In genomic region chrX:35339796-35340195, GRCh38 we compare ENCODE assay signal across 25 cellular contexts.
A peak's percentile ranks its signal among the peaks of the same experiment; 100 is the strongest.
DNase-seq lines count a peak whose midpoint lies in the region; ATAC-seq, FAIRE-seq and TF ChIP-seq lines count a peak whose summit lies in the region.
"Had no signal": no experiment of that assay in that cellular context is flagged by ENCODE, and none has a peak within 500 bp of the region (broad histone marks: within the 10 kb centered on the region; RNA-seq: fewer than 3 reads in every experiment).

No MANE protein-coding gene starts in this region.

- WGBS in H9 (ENCODE audit: extremely low coverage, insufficient read length, low lambda C conversion rate), result no CpG with 5 or more reads among the region's 3 CpGs

- H3K56ac ChIP-seq in H9 (ENCODE audit: insufficient read length, low read depth, low read length), result no peak overlapping the region

- intact Hi-C loops in Calu3 (cut with micrococcal nuclease; ENCODE audit: unreplicated experiment) (no loop called here), PC-3 (cut with micrococcal nuclease) (no loop called here)

- H2AFZ ChIP-seq in PC-3 (ENCODE audit: low read length) (no peak overlapping the region), H9 (ENCODE audit: low read length) (no peak overlapping the region)

- no peak overlapping the region for H3K4me3 Mint-ChIP-seq in Calu3 (ENCODE audit: low read depth, unreplicated experiment)
- no peak overlapping the region for H3K4me3 Mint-ChIP-seq in H9
- H3K4me3 Mint-ChIP-seq: CD4-positive, alpha-beta memory T cell had no signal

- H3K27ac Mint-ChIP-seq in Calu3 (ENCODE audit: unreplicated experiment) (peak overlapping the region; percentile 66), H9 (no peak overlapping the region)
- H3K27ac Mint-ChIP-seq: CD4-positive, alpha-beta memory T cell had no signal

- no peak overlapping the region for H3K4ac ChIP-seq in H9 (ENCODE audit: low read depth, low read length)

- no peaks in the 10 kb centered on the region for H3K79me1 ChIP-seq in H9 (ENCODE audit: insufficient read depth, low read depth, low read length, poor library complexity, severe bottlenecking)

- H3K27me3 ChIP-seq in PC-3 (ENCODE audit: low read length), result no peaks in the 10 kb centered on the region
- no peaks in the 10 kb centered on the region for H3K27me3 ChIP-seq in bronchial epithelial cell (ENCODE audit: control insufficient read depth, insufficient read depth, low read length)
- no peaks in the 10 kb centered on the region for H3K27me3 ChIP-seq in H9 (ENCODE audit: insufficient read depth, low read length)

- no peak overlapping the region for H3K14ac ChIP-seq in H9 (ENCODE audit: insufficient read depth, low read length)

- H3K4me2 ChIP-seq in PC-3 (ENCODE audit: low read length) (peak overlapping the region; percentile 61; the same call in 1 of the 2 replicates), H9 (ENCODE audit: insufficient read depth, insufficient read length, low read length) (no peak overlapping the region)

- no peak overlapping the region for H3K23ac ChIP-seq in H9 (ENCODE audit: insufficient read length, low read depth, low read length)

- BruUV-seq in Calu3 (replicated peaks; lab: Mats Ljungman, UMichigan), result no TSS peak
- no TSS peak for BruUV-seq in PC-3 (replicated peaks; lab: Mats Ljungman, UMichigan)

- no peaks in the 10 kb centered on the region for H3K9me3 ChIP-seq in PC-3 (ENCODE audit: low read length)
- no peaks in the 10 kb centered on the region for H3K9me3 ChIP-seq in H9 (ENCODE audit: control insufficient read depth, low read depth, low read length)

- H3K9ac ChIP-seq in PC-3 (ENCODE audit: low read length) (no peak overlapping the region), H9 (ENCODE audit: extremely low read depth, insufficient read length, low read length) (no peak overlapping the region)

- H2BK12ac ChIP-seq in H9 (ENCODE audit: insufficient read length, low read depth, low read length), result no peak overlapping the region

- H2BK20ac ChIP-seq in H9 (ENCODE audit: low read depth, low read length, poor library complexity, severe bottlenecking), result no peak overlapping the region

- no peak overlapping the region for H2BK5ac ChIP-seq in H9 (ENCODE audit: insufficient read length, low read length)

- H3K4me1 ChIP-seq in PC-3 (ENCODE audit: insufficient read depth, low read length) (no peaks in the 10 kb centered on the region; the same call in 1 of the 2 replicates), H9 (ENCODE audit: insufficient read depth, low read length) (no peaks in the 10 kb centered on the region)

- CTCF ChIA-PET in Calu3 (lab: Charles Lee), result no interaction called here
- CTCF ChIA-PET in PC-3 (lab: Charles Lee), result no interaction called here

- POLR2A ChIA-PET in PC-3 (lab: Charles Lee; ENCODE audit: unreplicated experiment), result interaction anchor here (0.6 kb wide), 1 partner anchor 63 kb away, joined by 3 read pairs; no protein-coding TSS in a partner anchor

- H2AK5ac ChIP-seq in H9 (ENCODE audit: insufficient read length, low read length), result no peak overlapping the region

- no peaks in the 10 kb centered on the region for H4K20me1 ChIP-seq in PC-3 (ENCODE audit: low read length)
- no peaks in the 10 kb centered on the region for H4K20me1 ChIP-seq in H9 (ENCODE audit: control insufficient read depth, insufficient read depth, insufficient read length)

- H3K27ac ChIP-seq in PC-3 (ENCODE audit: low read length), result peak overlapping the region; percentile 69
- H3K27ac ChIP-seq in H9 (ENCODE audit: insufficient read length, low read depth, low read length), result no peak overlapping the region

- H3K36me3 ChIP-seq in PC-3 (ENCODE audit: low read depth, low read length) (no peaks in the 10 kb centered on the region), bronchial epithelial cell (ENCODE audit: control insufficient read depth, insufficient read depth, low read length) (no peaks in the 10 kb centered on the region)

- peaks cover 3% of the 10 kb centered on the region for H3K9me3 Mint-ChIP-seq in Calu3 (ENCODE audit: low read depth, unreplicated experiment)
- peaks cover 30 to 57% of the 10 kb centered on the region in 2 experiments for H3K9me3 Mint-ChIP-seq in H9

- TF ChIP-seq CTCF in Calu3 (IDR thresholded peaks at IDR 0.05; ENCODE audit: unreplicated experiment), result no peak
- no peak for TF ChIP-seq CTCF in PC-3 (conservative IDR thresholded peaks at IDR 0.05; ENCODE audit: low read depth, low read length)
- TF ChIP-seq CTCF in bronchial epithelial cell (IDR thresholded peaks at IDR 0.05; ENCODE audit: insufficient read depth, low read length, severe bottlenecking), result no peak
- no peak for TF ChIP-seq CTCF in H9 (conservative IDR thresholded peaks at IDR 0.05)

- H3K4me1 Mint-ChIP-seq in Calu3 (ENCODE audit: low read depth, unreplicated experiment) (peaks cover 19% of the 10 kb centered on the region), H9 (no peaks in the 10 kb centered on the region)
- H3K4me1 Mint-ChIP-seq: CD4-positive, alpha-beta memory T cell had no signal

- H4K8ac ChIP-seq in H9 (replicated peaks; ENCODE audit: insufficient read length, low read depth, low read length), result no peak overlapping the region

- no peak overlapping the region for H4K91ac ChIP-seq in H9 (ENCODE audit: insufficient read length, low read depth, low read length)

- DNase-seq in Calu3 (no peak), PC-3 (peak; percentile 40), bronchial epithelial cell (ENCODE audit: low read depth) (peak; percentile 67), renal cortical epithelial cell (ENCODE audit: low read depth) (peak; percentile 52), GM03348 (ENCODE audit: low spot score) (no peak), SW 1271 (lab: John Stamatoyannopoulos, UW) (no peak), retina (no peak), H9 (no peak)
- DNase-seq: C1 segment of cervical spinal cord; CD4-positive, alpha-beta memory T cell; COR-L47; Kasumi-1; NCI-H1092; NCI-H1436 treated with DMSO at 0.1 percent for 48 hours; NCI-H1930; NCI-H446; NCI-H524 treated with DMSO at 0.1 percent for 48 hours; NCI-H774; Right ventricle myocardium superior; T-helper 1 cell had no signal

- H4K5ac ChIP-seq in H9 (ENCODE audit: insufficient read length, low read depth, low read length), result no peak overlapping the region

- H3T11ph ChIP-seq in H9 (ENCODE audit: low read length), result no peak overlapping the region

- FAIRE-seq in bronchial epithelial cell (lab: Jason Lieb, UNC), result no peak
- FAIRE-seq: G401.6, GM12878, H1, HTR-8/SVneo, K562 had no signal

- ATAC-seq in PC-3, result no peak
- ATAC-seq: GM12878, K562 had no signal

- H3K36me3 Mint-ChIP-seq in Calu3 (ENCODE audit: insufficient read depth, unreplicated experiment), result no peaks in the 10 kb centered on the region
- H3K36me3 Mint-ChIP-seq in H9 (ENCODE audit: insufficient read depth in 1 of 3, low read depth in 3 of 3), result no peaks in the 10 kb centered on the region; a peak in 1 of 7 replicates
- H3K36me3 Mint-ChIP-seq: CD4-positive, alpha-beta memory T cell had no signal

- H2BK120ac ChIP-seq in H9 (ENCODE audit: low read depth, low read length, poor library complexity, severe bottlenecking), result no peak overlapping the region

- H3K4me3 ChIP-seq in PC-3 (ENCODE audit: low read length), result no peak overlapping the region; the same call in 1 of the 2 replicates
- no peak overlapping the region for H3K4me3 ChIP-seq in bronchial epithelial cell (ENCODE audit: low read depth, low read length)
- H3K4me3 ChIP-seq: GM12878, K562 had no signal

- H3K9me2 ChIP-seq in PC-3 (replicated peaks; ENCODE audit: low read length), result no peaks in the 10 kb centered on the region

- H3K23me2 ChIP-seq in H9 (ENCODE audit: insufficient read length, low read depth, low read length, poor library complexity, severe bottlenecking), result no peaks in the 10 kb centered on the region

- H3K79me2 ChIP-seq in PC-3 (ENCODE audit: low read length) (no peaks in the 10 kb centered on the region), H9 (ENCODE audit: insufficient read depth, low read length) (no peaks in the 10 kb centered on the region)

- no peak overlapping the region for H2BK15ac ChIP-seq in H9 (ENCODE audit: low read depth, low read length)

- H3K27me3 Mint-ChIP-seq in Calu3 (ENCODE audit: unreplicated experiment) (no peaks in the 10 kb centered on the region), H9 (ENCODE audit: low read depth) (no peaks in the 10 kb centered on the region)
- H3K27me3 Mint-ChIP-seq: CD4-positive, alpha-beta memory T cell had no signal

- H3K18ac ChIP-seq in H9 (ENCODE audit: insufficient read length, low read depth, low read length), result no peak overlapping the region

- H3F3A ChIP-seq in PC-3 (ENCODE audit: low read length, unreplicated experiment), result no peaks in the 10 kb centered on the region

Comparison
In these comparisons a context has a peak if more than half of its experiments do, and no peak if none do; other contexts are left out.
1. DNase-seq: peak in PC-3 (single experiment), bronchial epithelial cell (single experiment) and renal cortical epithelial cell (single experiment); none in Calu3 (single experiment), GM03348 (single experiment), SW 1271 (0 of 2), retina (single experiment) and H9 (single experiment).